8 cellular contexts compared by ENCODE assay signal in the genomic region with DNA sequence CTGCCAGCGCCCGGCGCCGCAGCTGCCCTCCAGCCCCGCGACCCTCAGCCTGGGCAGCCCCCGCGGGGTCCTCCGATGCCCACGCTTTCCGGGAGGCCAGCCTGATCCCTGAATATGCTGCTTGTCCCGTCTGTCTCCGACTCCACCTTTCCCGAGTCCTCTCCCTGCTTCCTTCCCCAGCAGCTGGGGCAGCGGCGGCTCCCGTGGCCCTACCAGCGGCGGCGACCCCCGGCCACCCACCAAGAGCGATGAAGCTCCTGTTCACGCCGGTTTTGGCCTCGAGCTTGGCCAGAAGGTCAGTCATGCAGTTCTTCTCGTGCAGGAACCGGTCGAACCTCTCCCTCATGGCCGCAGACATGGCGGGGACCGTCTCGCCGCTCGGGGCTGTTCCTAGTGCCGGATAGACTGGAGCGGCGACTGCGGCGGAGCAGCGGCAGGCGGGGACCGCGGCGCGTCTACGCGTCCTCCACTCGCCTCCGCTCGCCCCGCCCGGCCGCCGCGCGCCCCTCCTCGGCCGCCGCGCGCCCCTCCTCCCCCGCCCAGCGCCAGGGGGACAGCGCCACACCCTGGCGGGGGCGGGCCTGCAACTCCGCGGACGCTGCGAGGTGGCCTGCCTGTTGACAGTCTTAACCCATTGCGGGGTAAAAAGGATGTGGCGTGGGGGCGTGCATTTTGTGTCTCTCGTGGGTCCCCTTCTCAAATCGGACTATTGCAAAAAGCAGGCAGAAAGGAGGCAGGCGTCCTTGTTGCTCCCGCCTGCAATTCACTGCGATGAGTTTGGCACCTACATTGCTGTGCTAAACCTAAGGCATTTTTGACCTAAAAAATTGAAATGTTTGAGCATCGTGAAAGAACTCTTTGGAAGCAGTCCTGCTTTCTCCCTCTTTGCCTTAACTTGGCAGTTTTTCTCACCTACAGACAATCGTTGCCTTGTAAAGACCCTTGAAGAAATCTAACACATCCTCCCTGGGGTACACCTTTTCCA. TPM values are rescaled to one million over a fixed set of nuclear protein-coding genes. Genes with fewer than 3 reads are reported as not detected.
DNase-seq lines count a peak whose midpoint lies in the region; ATAC-seq and TF ChIP-seq lines count a peak whose summit lies in the region.

A gene (minus strand): TSS at position 395 of the 985 bp plus-strand sequence. CDS start 37 bp downstream, at position 358.

- peaks cover 19% of the 10 kb centered on the region for H3K36me3 ChIP-seq in endodermal cell (ENCODE audit: control insufficient read depth, insufficient read depth, low read length)

- peaks cover 18% of the 10 kb centered on the region for H3K27me3 ChIP-seq in endodermal cell (ENCODE audit: control insufficient read depth, insufficient read depth, low read length, poor library complexity, severe bottlenecking)

- H3K27me3 Mint-ChIP-seq in endodermal cell (ENCODE audit: insufficient read depth): peaks cover 18% of the 10 kb centered on the region
- H3K27me3 Mint-ChIP-seq in mesothelial cell of epicardium (ENCODE audit: low read depth): peaks cover 4% of the 10 kb centered on the region

- peak within 1 kb of the TSS; percentile 97 for H3K27ac Mint-ChIP-seq in endodermal cell
- peak within 1 kb of the TSS; percentile 98 for H3K27ac Mint-ChIP-seq in mesothelial cell of epicardium

- H3K4me1 ChIP-seq in endodermal cell (ENCODE audit: control insufficient read depth, insufficient read depth, low read length): peaks cover 6% of the 10 kb centered on the region

- H3K4me3 Mint-ChIP-seq in endodermal cell (peak within 1 kb of the TSS; percentile 92), mesothelial cell of epicardium (peak within 1 kb of the TSS; percentile 96)

- ATAC-seq in GM19467 (IDR thresholded peaks at IDR 0.05; ENCODE audit: unreplicated experiment): peak; percentile 49

- peak within 1 kb of the TSS; percentile 77 for H3K9ac ChIP-seq in endodermal cell (ENCODE audit: extremely low read depth, low read length, poor library complexity, severe bottlenecking)

- WGBS in endodermal cell (ENCODE audit: insufficient coverage in 1 of 2, insufficient read length in 1 of 2), 2 experiments: 2 to 4% methylated on average over 41 to 79 of the region's 80 CpGs

- H3K4me1 Mint-ChIP-seq in endodermal cell: peaks cover 21% of the 10 kb centered on the region
- peaks cover 36% of the 10 kb centered on the region for H3K4me1 Mint-ChIP-seq in mesothelial cell of epicardium

- peak within 1 kb of the TSS; percentile 90 for H3K27ac ChIP-seq in endodermal cell (ENCODE audit: low read depth, low read length)

- peak within 1 kb of the TSS; percentile 94 for H3K4me3 ChIP-seq in endodermal cell (ENCODE audit: low read length)

- H3K9me3 Mint-ChIP-seq in endodermal cell (no peaks in the 10 kb centered on the region), mesothelial cell of epicardium (no peaks in the 10 kb centered on the region)

- no peaks in the 10 kb centered on the region for H3K9me3 ChIP-seq in endodermal cell (ENCODE audit: control insufficient read depth, low read length)

- TF ChIP-seq CTCF in endodermal cell (conservative IDR thresholded peaks at IDR 0.05) (peak; percentile 89), mesothelial cell of epicardium (IDR thresholded peaks at IDR 0.05; ENCODE audit: unreplicated experiment) (peak; percentile 43)

- DNase-seq in COLO829 (ENCODE audit: low spot score) (peak; percentile 29), HS-5 (ENCODE audit: low read depth) (peak; percentile 19), NOMO-1 treated with dmso at 0.1 percent for 144 hours (lab: John Stamatoyannopoulos, UW; ENCODE audit: unreplicated experiment) (peak; percentile 85), endodermal cell (peak; percentile 92), mesothelial cell of epicardium (ENCODE audit: low spot score in 2 of 2, unreplicated experiment in 2 of 2) (peak; percentile 79 to 85)
- DNase-seq in activated CD8-positive, alpha-beta memory T cell treated with anti-CD3 and anti-CD28 coated beads, Interleukin-2, amount 50 U/mL, for 1 hour (ENCODE audit: extremely low read depth): peak; percentile 47
- DNase-seq in stimulated activated CD8-positive, alpha-beta memory T cell treated with anti-CD3 and anti-CD28 coated beads, Interleukin-2, amount 100 ng/mL, for 1 hour (ENCODE audit: low read depth in 2 of 2): peak; percentile 65 to 77

- H3K36me3 Mint-ChIP-seq in endodermal cell (ENCODE audit: low read depth) (peaks cover 18% of the 10 kb centered on the region), mesothelial cell of epicardium (peaks cover 14% of the 10 kb centered on the region)

RNA-seq across cellular contexts. Expression of the gene that starts here (rescaled TPM):
- total RNA-seq in endodermal cell: 10 to 100 TPM; 42.1 to 42.3 TPM
- polyA plus RNA-seq in endodermal cell (2013, experiment 1 of 2): 36.2 TPM
- polyA plus RNA-seq in endodermal cell (2013, experiment 2 of 2): 31.8 TPM
- 32.4 to 35.4 TPM (median 34.7 TPM) in 3 replicates for total RNA-seq in mesothelial cell of epicardium

Comparison
In these comparisons a context has a peak if more than half of its experiments do, and no peak if none do; other contexts are left out.
1. Peak in every context shown above with its lines: DNase-seq, ATAC-seq, H3K4me3 ChIP-seq and H3K27ac ChIP-seq.
2. DNase-seq: peak in every context shown above with its lines; median percentile 92 in endodermal cell; 85 in NOMO-1 treated with dmso at 0.1 percent for 144 hours; 82 in mesothelial cell of epicardium; 71 in stimulated activated CD8-positive, alpha-beta memory T cell treated with anti-CD3 and anti-CD28 coated beads, Interleukin-2, amount 100 ng/mL, for 1 hour; 47 in activated CD8-positive, alpha-beta memory T cell treated with anti-CD3 and anti-CD28 coated beads, Interleukin-2, amount 50 U/mL, for 1 hour; 29 in COLO829; 19 in HS-5.